ENCODE assay signal across 20 cellular contexts in the genomic region with DNA sequence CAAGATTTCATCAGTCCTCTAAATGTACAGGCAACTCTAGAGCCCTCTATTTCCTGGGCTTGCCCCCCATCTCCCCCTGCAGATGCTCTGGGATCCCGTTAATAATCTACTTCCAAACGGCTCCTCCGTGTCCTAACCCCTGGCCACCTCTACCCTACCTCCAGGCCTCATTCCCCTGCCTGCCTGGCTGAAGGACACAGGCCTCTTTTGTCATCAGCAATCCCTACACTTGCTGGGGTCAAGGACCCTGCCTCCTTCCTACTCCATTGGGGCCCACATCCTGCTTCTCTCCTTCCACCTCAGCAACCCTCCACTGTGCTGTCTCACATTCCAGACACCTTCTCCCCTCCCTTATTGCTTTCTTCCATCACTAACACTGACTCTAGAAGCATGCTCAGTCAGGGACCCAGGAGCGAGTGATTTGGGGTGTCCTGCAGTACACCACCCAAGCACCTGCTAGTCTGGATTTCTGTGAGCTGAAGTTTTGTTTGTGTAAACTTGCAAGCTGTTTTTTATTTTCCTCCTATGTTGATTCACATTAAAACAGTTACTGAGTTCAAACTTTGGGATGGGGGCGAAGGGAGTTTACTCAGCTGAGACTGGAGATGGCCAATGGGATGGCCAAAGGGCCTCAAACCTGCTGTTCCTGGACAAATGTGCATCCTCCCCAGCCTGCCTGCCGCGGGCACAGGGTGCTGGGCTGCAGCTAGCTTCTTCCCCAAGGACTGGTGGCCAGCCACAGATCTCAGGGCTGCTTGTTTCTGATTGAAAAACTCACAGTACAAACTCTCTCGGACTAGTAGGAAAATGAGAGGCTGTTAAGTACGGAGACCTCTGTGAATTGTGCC.
DNase-seq lines count a peak whose midpoint lies in the region; ATAC-seq, FAIRE-seq and TF ChIP-seq lines count a peak whose summit lies in the region.
"Had no signal": no experiment of that assay in that cellular context is flagged by ENCODE, and none has a peak within 500 bp of the region (broad histone marks: within the 10 kb centered on the region; RNA-seq: fewer than 3 reads in every experiment).

No MANE protein-coding gene starts in this region.

- H3K27ac ChIP-seq in right atrium auricular region = peak overlapping the region; percentile 62 to 67
- H3K27ac ChIP-seq in HepG2 (ENCODE audit: extremely low read length, insufficient read depth, low read length) = peak overlapping the region; percentile 55
- H3K27ac ChIP-seq in rectal smooth muscle tissue (ENCODE audit: low read depth, low read length) = peak overlapping the region; percentile 19
- H3K27ac ChIP-seq in uterus = peak overlapping the region; percentile 36 to 71
- H3K27ac ChIP-seq: HL-60 had no signal

- peak in 1 of 2 experiments; percentile 77; a peak in 2 of 4 replicates for TF ChIP-seq EP300 in HepG2 (IDR thresholded peaks at IDR 0.05; ENCODE audit: low read depth in 2 of 2, low read length in 2 of 2)
- peak; percentile 67; the same call in 1 of the 2 replicates for TF ChIP-seq EP300 in HepG2 (CRISPR knock-in tag; IDR thresholded peaks at IDR 0.05; ENCODE audit: borderline replicate concordance)

- no TSS peak for BruUV-seq in HepG2 (replicated peaks; lab: Mats Ljungman, UMichigan)

- no peak for TF ChIP-seq CTCF in right atrium auricular region (IDR thresholded peaks at IDR 0.05)
- no peak for TF ChIP-seq CTCF in HepG2 (CRISPR knock-in tag; IDR thresholded peaks at IDR 0.05)
- TF ChIP-seq CTCF in uterus (IDR thresholded peaks at IDR 0.05) = no peak
- TF ChIP-seq CTCF in progenitor cell of endocrine pancreas (IDR thresholded peaks at IDR 0.05; ENCODE audit: unreplicated experiment) = no peak
- no peak for TF ChIP-seq CTCF in CD14-positive monocyte (IDR thresholded peaks at IDR 0.05)

- H3K4me1 Mint-ChIP-seq in progenitor cell of endocrine pancreas (ENCODE audit: low read depth) = peaks cover 18% of the 10 kb centered on the region
- H3K4me1 Mint-ChIP-seq in CD14-positive monocyte = no peaks in the 10 kb centered on the region
- H3K4me1 Mint-ChIP-seq: activated naive CD8-positive, alpha-beta T cell treated with anti-CD3 and anti-CD28 coated beads, Interleukin-2, amount 10 ng/mL, durations not matched to agents 7 days and 5 days had no signal

- FAIRE-seq in HepG2 (lab: Jason Lieb, UNC) = peak; percentile 26

- H3K4me1 ChIP-seq in right atrium auricular region = peaks cover 0 to 22% of the 10 kb centered on the region in 2 donors
- peaks cover 88% of the 10 kb centered on the region for H3K4me1 ChIP-seq in HepG2 (ENCODE audit: insufficient read depth, low read length)
- H3K4me1 ChIP-seq in rectal smooth muscle tissue (ENCODE audit: control insufficient read depth, insufficient read depth, low read length) = peaks cover 3% of the 10 kb centered on the region
- peaks cover 0 to 5% of the 10 kb centered on the region in 2 donors for H3K4me1 ChIP-seq in uterus

- TF ChIP-seq POLR2A in HepG2 (IDR thresholded peaks at IDR 0.05; ENCODE audit: insufficient read depth in 1 of 2, low read depth in 2 of 2, low read length in 2 of 2) (no peak), uterus (IDR thresholded peaks at IDR 0.05) (no peak)

- H3K9me3 Mint-ChIP-seq in progenitor cell of endocrine pancreas (ENCODE audit: low read depth) (peaks cover 2% of the 10 kb centered on the region), CD14-positive monocyte (peaks cover 0 to 10% (median 5%) of the 10 kb centered on the region in 7 donors)
- H3K9me3 Mint-ChIP-seq: activated CD4-positive, alpha-beta T cell treated with anti-CD3 and anti-CD28 coated beads, Interleukin-2, amount 10 ng/mL, durations not matched to agents 7 days and 5 days; activated naive CD8-positive, alpha-beta T cell treated with anti-CD3 and anti-CD28 coated beads, Interleukin-2, amount 10 ng/mL, durations not matched to agents 7 days and 5 days; CD4-positive, alpha-beta memory T cell had no signal

- no peaks in the 10 kb centered on the region for H4K20me1 ChIP-seq in HepG2 (ENCODE audit: insufficient read depth, low read length)

- intact Hi-C loops in Right ventricle myocardium inferior (cut with DNase I) (loop anchor here (5.0 kb wide), 2 partner anchors 59 to 86 kb away; no protein-coding TSS in a partner anchor), HepG2 (cut with micrococcal nuclease; ENCODE audit: unreplicated experiment) (no loop called here), uterus (cut with DNase I; ENCODE audit: low total_unique reads) (no loop called here), CD14-positive monocyte (cut with micrococcal nuclease) (no loop called here)

- ATAC-seq in Right ventricle myocardium inferior (no peak), HepG2 (peak; percentile 85)
- ATAC-seq: Panc1, SK-N-SH treated with all-trans-retinoic acid at 6 μM for 48 hours had no signal

- H3K4me3 ChIP-seq in right atrium auricular region = no peak overlapping the region
- peak overlapping the region in 1 of 3 experiments; percentile 35; a peak in 2 of 6 replicates for H3K4me3 ChIP-seq in HepG2 (replicated peaks in 1 of 3; ENCODE audit: insufficient read depth in 1 of 3, low read depth in 2 of 3, low read length in 3 of 3)
- no peak overlapping the region for H3K4me3 ChIP-seq in rectal smooth muscle tissue (ENCODE audit: low read length)
- H3K4me3 ChIP-seq in uterus = no peak overlapping the region
- no peak overlapping the region for H3K4me3 ChIP-seq in H7 (ENCODE audit: insufficient read depth, low read depth, low read length)

- POLR2A ChIA-PET in HepG2 (lab: Yijun Ruan, JAX) = interaction anchor here (1.1 kb wide), 1 partner anchor 15 kb away, joined by 3 read pairs; no protein-coding TSS in a partner anchor

- no peaks in the 10 kb centered on the region for H3K79me2 ChIP-seq in HepG2 (ENCODE audit: insufficient read depth, low read length)

- peak overlapping the region; percentile 61 for H3K4me2 ChIP-seq in HepG2 (ENCODE audit: low read depth, low read length)

- H3K36me3 Mint-ChIP-seq in progenitor cell of endocrine pancreas (ENCODE audit: insufficient read depth) (no peaks in the 10 kb centered on the region), CD14-positive monocyte (no peaks in the 10 kb centered on the region)
- H3K36me3 Mint-ChIP-seq: CD4-positive, alpha-beta memory T cell had no signal

- CTCF ChIA-PET in HepG2 (lab: Yijun Ruan, JAX; ENCODE audit: low intra/inter-chr PET ratio, low total read pairs) = no interaction called here

- 18% methylated on average over 6 of the region's 9 CpGs for WGBS in HepG2 (ENCODE audit: low lambda C conversion rate)

- TF ChIP-seq RAD21 in HepG2 (CRISPR knock-in tag; IDR thresholded peaks at IDR 0.05) = no peak

- H3K9ac ChIP-seq in HepG2 (ENCODE audit: insufficient read depth, low read depth, low read length) = peak overlapping the region; percentile 33
- no peak overlapping the region for H3K9ac ChIP-seq in rectal smooth muscle tissue (ENCODE audit: low read length)

- H3K9me3 ChIP-seq in right atrium auricular region (no peaks in the 10 kb centered on the region), HepG2 (ENCODE audit: low read length) (no peaks in the 10 kb centered on the region), uterus (no peaks in the 10 kb centered on the region)

- no peaks in the 10 kb centered on the region for H3K27me3 ChIP-seq in right atrium auricular region
- H3K27me3 ChIP-seq in HepG2 (ENCODE audit: control insufficient read depth in 1 of 2, insufficient read depth in 2 of 2, low read length in 2 of 2) = no peaks in the 10 kb centered on the region
- H3K27me3 ChIP-seq in rectal smooth muscle tissue (ENCODE audit: control insufficient read depth, insufficient read depth, low read length) = no peaks in the 10 kb centered on the region
- H3K27me3 ChIP-seq in uterus = no peaks in the 10 kb centered on the region
- no peaks in the 10 kb centered on the region; the same call in 1 of the 2 replicates for H3K27me3 ChIP-seq in H7 (ENCODE audit: control insufficient read depth, insufficient read depth, low read length)

- no peaks in the 10 kb centered on the region for H3K36me3 ChIP-seq in right atrium auricular region
- no peaks in the 10 kb centered on the region for H3K36me3 ChIP-seq in HepG2 (replicated peaks in 1 of 2; ENCODE audit: control insufficient read depth in 1 of 2, insufficient read depth in 2 of 2, low read length in 2 of 2)
- H3K36me3 ChIP-seq in rectal smooth muscle tissue (ENCODE audit: control insufficient read depth, insufficient read depth, low read length) = no peaks in the 10 kb centered on the region
- no peaks in the 10 kb centered on the region for H3K36me3 ChIP-seq in uterus
- no peaks in the 10 kb centered on the region for H3K36me3 ChIP-seq in H7 (replicated peaks; ENCODE audit: control insufficient read depth, insufficient read depth, low read length)

- H3K27me3 Mint-ChIP-seq in progenitor cell of endocrine pancreas (peaks cover 11% of the 10 kb centered on the region), CD14-positive monocyte (ENCODE audit: low read depth in 3 of 3) (peaks cover 5 to 10% (median 5%) of the 10 kb centered on the region in 3 donors)
- H3K27me3 Mint-ChIP-seq: activated CD4-positive, alpha-beta T cell treated with anti-CD3 and anti-CD28 coated beads, Interleukin-2, amount 10 ng/mL, durations not matched to agents 7 days and 5 days; activated naive CD8-positive, alpha-beta T cell treated with anti-CD3 and anti-CD28 coated beads, Interleukin-2, amount 10 ng/mL, durations not matched to agents 7 days and 5 days; CD4-positive, alpha-beta memory T cell had no signal

- in situ Hi-C loops in HepG2 (cut with HindIII; ENCODE audit: extremely low pct_ligation_motif_present, low pct_unique_long_range_greater_than_20kb) = no loop called here

- H3K27ac Mint-ChIP-seq in progenitor cell of endocrine pancreas = no peak overlapping the region
- no peak overlapping the region for H3K27ac Mint-ChIP-seq in CD14-positive monocyte
- H3K27ac Mint-ChIP-seq: activated CD4-positive, alpha-beta T cell treated with anti-CD3 and anti-CD28 coated beads, Interleukin-2, amount 10 ng/mL, durations not matched to agents 7 days and 5 days; activated naive CD8-positive, alpha-beta T cell treated with anti-CD3 and anti-CD28 coated beads, Interleukin-2, amount 10 ng/mL, durations not matched to agents 7 days and 5 days had no signal

- H2AFZ ChIP-seq in HepG2 (ENCODE audit: low read length) = peak overlapping the region; percentile 4

- DNase-seq in right atrium auricular region (ENCODE audit: low spot score) (peak; percentile 42), Right ventricle myocardium inferior (ENCODE audit: missing footprints) (no peak), HepG2 (ENCODE audit: low spot score) (peak; percentile 62), uterus (no peak), H7 (no peak), progenitor cell of endocrine pancreas (ENCODE audit: low spot score, unreplicated experiment) (no peak), CD14-positive monocyte (ENCODE audit: low spot score) (no peak)
- DNase-seq: ACHN; activated CD4-positive, alpha-beta T cell treated with anti-CD3 and anti-CD28 coated beads, Interleukin-2, amount 10 ng/mL, durations not matched to agents 7 days and 5 days; activated naive CD8-positive, alpha-beta T cell treated with anti-CD3 and anti-CD28 coated beads, Interleukin-2, amount 10 ng/mL, durations not matched to agents 7 days and 5 days; activated T-cell treated with anti-CD3 and anti-CD28 coated beads, Interleukin-2, amount 50 U/mL, for 48 hours; CD4-positive, alpha-beta memory T cell; KBM-7; NCI-H1092 treated with DMSO at 0.1 percent for 48 hours; NCI-H748 treated with DMSO at 0.1 percent for 48 hours; stimulated activated naive CD4-positive, alpha-beta T cell had no signal

- H3K4me3 Mint-ChIP-seq in progenitor cell of endocrine pancreas (ENCODE audit: low read depth) (no peak overlapping the region), CD14-positive monocyte (no peak overlapping the region)
- H3K4me3 Mint-ChIP-seq: activated CD4-positive, alpha-beta T cell treated with anti-CD3 and anti-CD28 coated beads, Interleukin-2, amount 10 ng/mL, durations not matched to agents 7 days and 5 days; activated naive CD8-positive, alpha-beta T cell treated with anti-CD3 and anti-CD28 coated beads, Interleukin-2, amount 10 ng/mL, durations not matched to agents 7 days and 5 days; CD4-positive, alpha-beta memory T cell had no signal

Comparison
In these comparisons a context has a peak if more than half of its experiments do, and no peak if none do; other contexts are left out.
1. DNase-seq: peak in right atrium auricular region (single experiment) and HepG2 (single experiment); none in Right ventricle myocardium inferior (single experiment), uterus (0 of 2), H7 (single experiment), progenitor cell of endocrine pancreas (single experiment) and CD14-positive monocyte (single experiment).
2. Peak in every context shown above with its lines, with median percentiles within 50 percentile points of each other: H3K27ac ChIP-seq.